ENCODE assay signal across 1 cellular context in the genomic region with DNA sequence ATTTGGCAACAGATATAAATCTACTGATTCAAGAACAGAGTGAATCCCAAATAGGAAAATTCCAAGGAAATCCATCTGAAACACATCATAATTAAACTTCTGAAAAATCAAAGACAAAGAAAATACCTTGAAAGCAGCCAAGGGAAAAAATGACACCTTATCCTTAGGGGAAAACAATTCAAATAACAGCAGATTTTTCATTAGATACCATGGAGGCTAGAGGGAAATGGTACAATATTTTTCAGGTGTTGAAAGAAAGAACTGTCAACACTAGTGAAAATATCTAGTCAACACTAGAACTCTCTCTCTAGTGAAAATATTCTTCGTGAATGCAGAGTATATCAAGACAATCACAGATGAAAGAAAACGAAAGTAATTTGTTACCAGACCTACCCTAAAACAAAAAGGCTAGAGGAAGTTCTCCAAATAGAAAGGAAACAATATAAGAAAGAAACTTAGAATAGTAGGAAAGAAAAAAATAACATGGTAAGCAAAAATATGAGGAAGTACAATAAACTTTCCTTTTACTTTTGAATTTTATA.
TF ChIP-seq lines count a peak whose summit lies in the region.

No MANE protein-coding gene starts in this region.

TF ChIP-seq in HCT116, 20 proteins besides CTCF, POLR2A, EP300 and RAD21:
- TF ChIP-seq ATF3 (IDR thresholded peaks at IDR 0.05) (no peak), MAX (IDR thresholded peaks at IDR 0.05) (no peak), CEBPB (IDR thresholded peaks at IDR 0.05; ENCODE audit: low read depth) (no peak), ZNF274 (IDR thresholded peaks at IDR 0.05; ENCODE audit: low read depth, low read length) (no peak), SP1 (IDR thresholded peaks at IDR 0.05; ENCODE audit: low read depth) (no peak), CBX3 (IDR thresholded peaks at IDR 0.05; ENCODE audit: low read depth) (peak; percentile 32; the same call in 1 of the 2 replicates)
